ENCODE assay signal across 12 cellular contexts in genomic region chr1:156247460-156248322, GRCh38. TPM values are rescaled to one million over a fixed set of nuclear protein-coding genes. Genes with fewer than 3 reads are reported as not detected.
DNase-seq lines count a peak whose midpoint lies in the region; ATAC-seq and TF ChIP-seq lines count a peak whose summit lies in the region.
"Had no signal": no experiment of that assay in that cellular context is flagged by ENCODE, and none has a peak within 500 bp of the region (broad histone marks: within the 10 kb centered on the region; RNA-seq: fewer than 3 reads in every experiment).

TSS of gene PAQR6 (minus strand) at chr1:156248056. CDS start at chr1:156246731, 1,325 bp downstream.

- CTCF ChIA-PET in CD4-positive, alpha-beta memory T cell (lab: Charles Lee; ENCODE audit: partially characterized antibody): interaction anchor here (0.6 kb wide), 1 partner anchor 20 kb away, joined by 6 read pairs; no protein-coding TSS in a partner anchor

- H3K27ac ChIP-seq in CD4-positive, alpha-beta memory T cell (ENCODE audit: low read depth, low read length): no peak within 1 kb of the TSS
- H3K27ac ChIP-seq in HUES48 (ENCODE audit: low read depth, low read length) (peak within 1 kb of the TSS; percentile 54), esophagus (ENCODE audit: low read depth in 2 of 2, low read length in 1 of 2) (peak within 1 kb of the TSS; percentile 11 to 44)
- H3K27ac ChIP-seq in effector memory CD4-positive, alpha-beta T cell (ENCODE audit: insufficient read depth, low read length, poor library complexity, severe bottlenecking): no peak within 1 kb of the TSS
- H3K27ac ChIP-seq: prostate gland had no signal

- H3K4me1 ChIP-seq in CD4-positive, alpha-beta memory T cell (ENCODE audit: insufficient read depth, low read length): peaks cover 28% of the 10 kb centered on the region
- peaks cover 15% of the 10 kb centered on the region for H3K4me1 ChIP-seq in HUES48 (ENCODE audit: control insufficient read depth, insufficient read depth, low read length)
- H3K4me1 ChIP-seq in esophagus (ENCODE audit: control insufficient read depth in 2 of 2, insufficient read depth in 2 of 2, low read length in 1 of 2): peaks cover 4 to 31% of the 10 kb centered on the region in 2 donors
- H3K4me1 ChIP-seq in effector memory CD4-positive, alpha-beta T cell (ENCODE audit: control insufficient read depth, insufficient read depth, low read length, poor library complexity, severe bottlenecking): peaks cover 14% of the 10 kb centered on the region
- H3K4me1 ChIP-seq: prostate gland had no signal

- no peak for TF ChIP-seq CTCF in neural crest cell (conservative IDR thresholded peaks at IDR 0.05)

- intact Hi-C loops in CD4-positive, alpha-beta memory T cell (cut with micrococcal nuclease): no loop called here

- POLR2A ChIA-PET in CD4-positive, alpha-beta memory T cell (lab: Charles Lee; ENCODE audit: partially characterized antibody): no interaction called here

- no peaks in the 10 kb centered on the region for H3K9me3 Mint-ChIP-seq in CD4-positive, alpha-beta memory T cell
- H3K9me3 Mint-ChIP-seq in neural crest cell: no peaks in the 10 kb centered on the region
- H3K9me3 Mint-ChIP-seq: activated T-cell treated with anti-CD3 and anti-CD28 coated beads, Interleukin-2, amount 50 U/mL, for 4 hours had no signal

- peak within 1 kb of the TSS in 6 of 7 donors; percentile 15 to 62 (median 48) for H3K27ac Mint-ChIP-seq in CD4-positive, alpha-beta memory T cell
- peak within 1 kb of the TSS; percentile 86 for H3K27ac Mint-ChIP-seq in neural crest cell (ENCODE audit: unreplicated experiment)

- H3K9ac ChIP-seq in HUES48 (ENCODE audit: low read depth, low read length): no peak within 1 kb of the TSS

- H3K4me3 ChIP-seq in CD4-positive, alpha-beta memory T cell (ENCODE audit: low read length in 2 of 2): no peak within 1 kb of the TSS
- H3K4me3 ChIP-seq in HUES48 (ENCODE audit: low read depth, low read length): no peak within 1 kb of the TSS
- H3K4me3 ChIP-seq in esophagus (ENCODE audit: low read depth in 1 of 2, low read length in 2 of 2): no peak within 1 kb of the TSS
- H3K4me3 ChIP-seq in effector memory CD4-positive, alpha-beta T cell (ENCODE audit: insufficient read depth, low read depth, low read length, poor library complexity, severe bottlenecking): no peak within 1 kb of the TSS
- H3K4me3 ChIP-seq: prostate gland had no signal

- H3K36me3 ChIP-seq in CD4-positive, alpha-beta memory T cell (ENCODE audit: insufficient read depth, low read length): peaks cover 25% of the 10 kb centered on the region
- H3K36me3 ChIP-seq in HUES48 (ENCODE audit: control insufficient read depth, insufficient read depth, low read length) (peaks cover 38% of the 10 kb centered on the region), esophagus (ENCODE audit: control insufficient read depth in 2 of 2, insufficient read depth in 2 of 2, low read length in 1 of 2) (peaks cover 23 to 35% of the 10 kb centered on the region in 2 donors)
- H3K36me3 ChIP-seq in effector memory CD4-positive, alpha-beta T cell (ENCODE audit: control insufficient read depth, insufficient read depth, low read length): peaks cover 26% of the 10 kb centered on the region

- H3K27me3 ChIP-seq in CD4-positive, alpha-beta memory T cell (ENCODE audit: insufficient read depth, low read length): no peaks in the 10 kb centered on the region
- H3K27me3 ChIP-seq in HUES48 (ENCODE audit: control insufficient read depth, insufficient read depth, low read length): peaks cover 8% of the 10 kb centered on the region
- H3K27me3 ChIP-seq in esophagus (ENCODE audit: control insufficient read depth in 1 of 2, insufficient read depth in 2 of 2, low read length in 2 of 2): no peaks in the 10 kb centered on the region
- H3K27me3 ChIP-seq in effector memory CD4-positive, alpha-beta T cell (replicated peaks; ENCODE audit: control insufficient read depth, insufficient read depth, low read length, poor library complexity, severe bottlenecking): no peaks in the 10 kb centered on the region

- no peaks in the 10 kb centered on the region for H3K9me3 ChIP-seq in CD4-positive, alpha-beta memory T cell (ENCODE audit: control insufficient read depth in 1 of 2, low read length in 2 of 2)
- H3K9me3 ChIP-seq in HUES48 (ENCODE audit: control insufficient read depth, insufficient read depth, low read length) (no peaks in the 10 kb centered on the region), esophagus (ENCODE audit: control insufficient read depth in 2 of 2, insufficient read depth in 1 of 2, low read depth in 1 of 2, low read length in 1 of 2) (peaks cover 0 to 2% of the 10 kb centered on the region in 2 donors)
- H3K9me3 ChIP-seq in effector memory CD4-positive, alpha-beta T cell (ENCODE audit: control insufficient read depth, low read length): no peaks in the 10 kb centered on the region
- H3K9me3 ChIP-seq: prostate gland had no signal

- ATAC-seq in HG03442 (IDR thresholded peaks at IDR 0.05; ENCODE audit: unreplicated experiment): no peak
- ATAC-seq: activated T-cell treated with anti-CD3 and anti-CD28 coated beads, Interleukin-2, amount 50 U/mL, for 4 hours had no signal

- peaks cover 14 to 38% (median 23%) of the 10 kb centered on the region in 4 donors for H3K4me1 Mint-ChIP-seq in CD4-positive, alpha-beta memory T cell
- peaks cover 28% of the 10 kb centered on the region for H3K4me1 Mint-ChIP-seq in neural crest cell

- DNase-seq in CD4-positive, alpha-beta memory T cell: no peak
- DNase-seq in neural crest cell (ENCODE audit: low read depth, low spot score) (peak; percentile 55), cortex of kidney (lab: John Stamatoyannopoulos, UW) (no peak), SIG-M5 (lab: John Stamatoyannopoulos, UW) (no peak)
- DNase-seq in effector memory CD4-positive, alpha-beta T cell: no peak
- DNase-seq: activated T-cell treated with anti-CD3 and anti-CD28 coated beads, Interleukin-2, amount 50 U/mL, for 4 hours; OCI-M1; stimulated activated naive CD4-positive, alpha-beta T cell treated with Interleukin-2 at 50 U/mL for 16 hours had no signal

- H3K27me3 Mint-ChIP-seq in CD4-positive, alpha-beta memory T cell: no peaks in the 10 kb centered on the region
- H3K27me3 Mint-ChIP-seq in neural crest cell (ENCODE audit: low read depth): peaks cover 22% of the 10 kb centered on the region

- 35 to 39% methylated on average over 16 of the region's 16 CpGs for WGBS in esophagus, 2 donors

- H3K4me3 Mint-ChIP-seq in CD4-positive, alpha-beta memory T cell: peak within 1 kb of the TSS in 5 of 8 donors; percentile 26 to 39 (median 31)
- peak within 1 kb of the TSS; percentile 77 for H3K4me3 Mint-ChIP-seq in neural crest cell
- H3K4me3 Mint-ChIP-seq: activated T-cell treated with anti-CD3 and anti-CD28 coated beads, Interleukin-2, amount 50 U/mL, for 4 hours had no signal

- peaks cover 7 to 26% of the 10 kb centered on the region in 2 donors for H3K36me3 Mint-ChIP-seq in CD4-positive, alpha-beta memory T cell
- peaks cover 2% of the 10 kb centered on the region for H3K36me3 Mint-ChIP-seq in neural crest cell (ENCODE audit: low read depth)

RNA-seq across cellular contexts. Expression of gene PAQR6, which starts in this region (rescaled TPM):
- 1 to 10 TPM; 1.7 to 1.9 TPM for total RNA-seq in CD4-positive, alpha-beta memory T cell
- polyA plus RNA-seq in CD4-positive, alpha-beta memory T cell: under 1 TPM; 0.11 to 0.22 TPM
- polyA plus RNA-seq in esophagus: 1 to 10 TPM; 3.1 to 7.7 TPM
- total RNA-seq in neural crest cell: 15.8 and 17.1 TPM in 2 replicates

Comparison
In these comparisons a context has a peak if more than half of its experiments do, and no peak if none do; other contexts are left out.
1. H3K27ac ChIP-seq: peak in HUES48 (single experiment) and esophagus (2 of 2); none in CD4-positive, alpha-beta memory T cell (single experiment) and effector memory CD4-positive, alpha-beta T cell (single experiment).